In the genomic region with DNA sequence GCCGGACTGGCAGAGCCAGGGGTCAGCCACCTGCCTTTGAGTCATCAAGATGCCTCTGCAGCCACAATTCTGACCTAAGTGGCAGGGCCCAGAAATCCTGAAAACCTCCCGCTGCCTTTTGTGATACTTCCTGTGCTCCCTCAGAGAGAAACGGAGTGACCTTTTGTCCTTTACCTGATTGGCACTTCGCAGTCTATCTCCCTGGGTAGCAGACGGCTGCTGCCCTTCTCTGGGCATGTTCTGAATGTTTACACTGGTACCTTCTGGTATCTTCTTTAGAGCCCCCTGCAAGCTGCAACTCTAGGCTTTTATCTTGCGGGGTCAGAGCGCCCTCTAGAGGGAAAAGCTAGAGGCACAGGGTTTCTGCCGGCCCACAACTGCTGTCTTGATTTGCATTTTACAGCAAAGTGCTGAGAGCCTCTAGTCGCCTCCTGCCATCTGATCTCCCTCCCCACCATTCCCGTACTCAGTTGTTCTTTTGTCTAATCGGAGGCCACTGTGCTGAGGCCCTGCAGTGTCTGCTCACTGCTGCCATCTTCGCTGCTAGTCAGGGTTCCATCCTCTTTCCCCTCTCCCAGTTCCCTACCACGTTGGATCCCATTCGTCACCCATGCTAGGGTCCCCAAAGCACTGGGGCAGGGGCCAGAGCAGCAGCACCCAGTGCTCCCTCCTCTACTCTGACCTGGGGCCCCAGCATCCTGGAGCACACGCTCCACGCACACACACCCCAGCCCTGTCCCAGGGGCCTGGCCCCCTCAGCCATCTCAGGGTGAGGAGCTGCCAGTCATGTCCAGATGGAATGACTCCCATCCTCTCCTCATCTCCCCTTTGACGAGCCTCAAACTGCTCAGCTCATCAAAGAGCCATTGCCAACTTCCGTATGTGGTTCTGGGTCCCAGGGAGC, we compare ENCODE assay signal across 1 cellular context.
TF ChIP-seq lines count a peak whose summit lies in the region.

No MANE protein-coding gene starts in this region.

TF ChIP-seq in HepG2, 621 proteins besides CTCF, POLR2A, EP300 and RAD21 (continued from another document):
- TF ChIP-seq ZBTB33 (CRISPR knock-in tag; IDR thresholded peaks at IDR 0.05) = peak; percentile 64; the same call in 1 of the 2 replicates
- TF ChIP-seq ZSCAN25 (CRISPR knock-in tag; IDR thresholded peaks at IDR 0.05) = no peak
- no peak for TF ChIP-seq HMG20A (CRISPR knock-in tag; IDR thresholded peaks at IDR 0.05; ENCODE audit: borderline replicate concordance)
- TF ChIP-seq EZH2 (conservative IDR thresholded peaks at IDR 0.05; ENCODE audit: low read depth, low read length) = no peak
- TF ChIP-seq ZBTB38 (CRISPR knock-in tag; IDR thresholded peaks at IDR 0.05) = no peak
- TF ChIP-seq ZZZ3 (CRISPR knock-in tag; IDR thresholded peaks at IDR 0.05; ENCODE audit: borderline replicate concordance) = no peak
- no peak for TF ChIP-seq ATF5 (CRISPR knock-in tag; IDR thresholded peaks at IDR 0.05; ENCODE audit: low read depth)
- TF ChIP-seq SP1 (IDR thresholded peaks at IDR 0.05) = no peak
- TF ChIP-seq SP1 (CRISPR knock-in tag; IDR thresholded peaks at IDR 0.05) = no peak
- TF ChIP-seq TBL1XR1 (IDR thresholded peaks at IDR 0.05; ENCODE audit: borderline replicate concordance, low read length, partially characterized antibody) = no peak
- TF ChIP-seq ZNF570 (CRISPR knock-in tag; IDR thresholded peaks at IDR 0.05; ENCODE audit: borderline replicate concordance) = no peak
- no peak for TF ChIP-seq TGIF2 (CRISPR knock-in tag; IDR thresholded peaks at IDR 0.05)
- TF ChIP-seq SNAI1 (CRISPR knock-in tag; IDR thresholded peaks at IDR 0.05; ENCODE audit: borderline replicate concordance) = no peak
- TF ChIP-seq ZNF562 (CRISPR knock-in tag; IDR thresholded peaks at IDR 0.05; ENCODE audit: borderline replicate concordance) = no peak
- TF ChIP-seq, protein P1, sequence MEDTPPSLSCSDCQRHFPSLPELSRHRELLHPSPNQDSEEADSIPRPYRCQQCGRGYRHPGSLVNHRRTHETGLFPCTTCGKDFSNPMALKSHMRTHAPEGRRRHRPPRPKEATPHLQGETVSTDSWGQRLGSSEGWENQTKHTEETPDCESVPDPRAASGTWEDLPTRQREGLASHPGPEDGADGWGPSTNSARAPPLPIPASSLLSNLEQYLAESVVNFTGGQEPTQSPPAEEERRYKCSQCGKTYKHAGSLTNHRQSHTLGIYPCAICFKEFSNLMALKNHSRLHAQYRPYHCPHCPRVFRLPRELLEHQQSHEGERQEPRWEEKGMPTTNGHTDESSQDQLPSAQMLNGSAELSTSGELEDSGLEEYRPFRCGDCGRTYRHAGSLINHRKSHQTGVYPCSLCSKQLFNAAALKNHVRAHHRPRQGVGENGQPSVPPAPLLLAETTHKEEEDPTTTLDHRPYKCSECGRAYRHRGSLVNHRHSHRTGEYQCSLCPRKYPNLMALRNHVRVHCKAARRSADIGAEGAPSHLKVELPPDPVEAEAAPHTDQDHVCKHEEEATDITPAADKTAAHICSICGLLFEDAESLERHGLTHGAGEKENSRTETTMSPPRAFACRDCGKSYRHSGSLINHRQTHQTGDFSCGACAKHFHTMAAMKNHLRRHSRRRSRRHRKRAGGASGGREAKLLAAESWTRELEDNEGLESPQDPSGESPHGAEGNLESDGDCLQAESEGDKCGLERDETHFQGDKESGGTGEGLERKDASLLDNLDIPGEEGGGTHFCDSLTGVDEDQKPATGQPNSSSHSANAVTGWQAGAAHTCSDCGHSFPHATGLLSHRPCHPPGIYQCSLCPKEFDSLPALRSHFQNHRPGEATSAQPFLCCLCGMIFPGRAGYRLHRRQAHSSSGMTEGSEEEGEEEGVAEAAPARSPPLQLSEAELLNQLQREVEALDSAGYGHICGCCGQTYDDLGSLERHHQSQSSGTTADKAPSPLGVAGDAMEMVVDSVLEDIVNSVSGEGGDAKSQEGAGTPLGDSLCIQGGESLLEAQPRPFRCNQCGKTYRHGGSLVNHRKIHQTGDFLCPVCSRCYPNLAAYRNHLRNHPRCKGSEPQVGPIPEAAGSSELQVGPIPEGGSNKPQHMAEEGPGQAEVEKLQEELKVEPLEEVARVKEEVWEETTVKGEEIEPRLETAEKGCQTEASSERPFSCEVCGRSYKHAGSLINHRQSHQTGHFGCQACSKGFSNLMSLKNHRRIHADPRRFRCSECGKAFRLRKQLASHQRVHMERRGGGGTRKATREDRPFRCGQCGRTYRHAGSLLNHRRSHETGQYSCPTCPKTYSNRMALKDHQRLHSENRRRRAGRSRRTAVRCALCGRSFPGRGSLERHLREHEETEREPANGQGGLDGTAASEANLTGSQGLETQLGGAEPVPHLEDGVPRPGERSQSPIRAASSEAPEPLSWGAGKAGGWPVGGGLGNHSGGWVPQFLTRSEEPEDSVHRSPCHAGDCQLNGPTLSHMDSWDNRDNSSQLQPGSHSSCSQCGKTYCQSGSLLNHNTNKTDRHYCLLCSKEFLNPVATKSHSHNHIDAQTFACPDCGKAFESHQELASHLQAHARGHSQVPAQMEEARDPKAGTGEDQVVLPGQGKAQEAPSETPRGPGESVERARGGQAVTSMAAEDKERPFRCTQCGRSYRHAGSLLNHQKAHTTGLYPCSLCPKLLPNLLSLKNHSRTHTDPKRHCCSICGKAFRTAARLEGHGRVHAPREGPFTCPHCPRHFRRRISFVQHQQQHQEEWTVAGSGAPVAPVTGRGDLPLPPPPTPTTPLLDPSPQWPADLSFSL (CRISPR knock-in tag; IDR thresholded peaks at IDR 0.05) = no peak
